ENCODE assay signal across 18 cellular contexts in the genomic region with DNA sequence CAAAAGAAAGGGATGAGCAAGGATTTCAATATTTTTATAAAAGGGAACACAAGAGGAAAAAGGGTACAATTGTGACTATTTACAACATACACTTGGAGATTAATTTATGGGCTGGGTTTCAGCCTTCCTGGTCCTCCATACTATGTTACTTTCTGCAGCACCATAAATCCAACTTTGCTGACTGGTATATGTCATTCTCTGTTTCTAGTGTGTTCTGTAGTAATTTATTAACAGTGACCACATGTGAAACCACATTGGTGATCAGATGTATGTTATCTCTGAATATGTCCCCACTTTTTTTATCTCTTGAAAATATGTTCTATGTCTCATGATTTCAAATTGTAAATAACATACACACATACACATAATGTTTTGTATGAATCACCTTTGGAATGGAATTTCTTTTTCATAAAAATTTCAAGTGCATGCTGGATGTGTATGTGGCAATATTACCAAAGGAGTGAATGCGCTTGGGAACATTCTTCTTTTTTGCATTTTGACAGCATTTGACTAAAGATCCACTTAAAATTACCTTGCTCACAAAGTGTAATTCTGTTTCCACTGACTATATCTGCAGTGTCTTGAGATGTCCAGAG. TPM values are rescaled to one million over a fixed set of nuclear protein-coding genes. Genes with fewer than 3 reads are reported as not detected.
DNase-seq lines count a peak whose midpoint lies in the region; ATAC-seq, FAIRE-seq and TF ChIP-seq lines count a peak whose summit lies in the region.
"Had no signal": no experiment of that assay in that cellular context is flagged by ENCODE, and none has a peak within 500 bp of the region (broad histone marks: within the 10 kb centered on the region; RNA-seq: fewer than 3 reads in every experiment).

No MANE protein-coding gene starts in this region.

- H3K4me1 ChIP-seq in A549 (peaks cover 13% of the 10 kb centered on the region; the same call in 1 of the 3 replicates), right cardiac atrium (ENCODE audit: control insufficient read depth, insufficient read depth, low read length) (no peaks in the 10 kb centered on the region)

- POLR2A ChIA-PET in A549 (lab: Yijun Ruan, JAX) (no interaction called here), WTC11 (lab: Charles Lee) (no interaction called here)

- H3K9me3 ChIP-seq in A549 (no peaks in the 10 kb centered on the region), neural cell (ENCODE audit: low read length) (no peaks in the 10 kb centered on the region), right cardiac atrium (ENCODE audit: control insufficient read depth, low read length) (no peaks in the 10 kb centered on the region)
- H3K9me3 ChIP-seq: BLaER1, HAP-1 had no signal

- DNase-seq in A549 (ENCODE audit: low read depth in 1 of 2, low spot score in 1 of 2) = no peak
- DNase-seq in WTC11 (ENCODE audit: low spot score) = no peak
- no peak for DNase-seq in stimulated activated CD4-positive, alpha-beta T cell treated with anti-CD3 and anti-CD28 coated beads, Interleukin-4, amount 100 ng/mL, for 1 hour
- DNase-seq in DMS153 (lab: John Stamatoyannopoulos, UW) = no peak
- DNase-seq in NCI-H187 (lab: John Stamatoyannopoulos, UW) = no peak
- DNase-seq in right cardiac atrium = no peak
- DNase-seq: AML-193; CD8-positive, alpha-beta memory T cell; DMS 273 treated with DMSO at 0.1 percent for 48 hours; DMS79; HFFc6 had no signal

- H3F3A ChIP-seq in neural cell (ENCODE audit: insufficient read depth, low read length, poor library complexity, severe bottlenecking) = no peaks in the 10 kb centered on the region

- CTCF ChIA-PET in A549 (lab: Yijun Ruan, JAX) (no interaction called here), WTC11 (lab: Charles Lee) (interaction anchor here (2.8 to 8.8 kb wide), 3 partner anchors 13 to 355 kb away, joined by 7 to 109 read pairs (median 19); no protein-coding TSS in a partner anchor)

- ATAC-seq in A549 (no peak), WTC11 (no peak), right cardiac atrium (no peak)

- FAIRE-seq in A549 (lab: Jason Lieb, UNC) = peak; percentile 32
- FAIRE-seq: GM12891 had no signal

- TF ChIP-seq RAD21 in A549 (conservative IDR thresholded peaks at IDR 0.05 in 1 of 2, IDR thresholded peaks at IDR 0.05 in 1 of 2) = no peak
- TF ChIP-seq RAD21 in neural cell (conservative IDR thresholded peaks at IDR 0.05) = no peak

- no peaks in the 10 kb centered on the region for H3K9me3 Mint-ChIP-seq in WTC11
- H3K9me3 Mint-ChIP-seq in brain = peaks cover 0 to 2% (median 0%) of the 10 kb centered on the region in 5 experiments
- H3K9me3 Mint-ChIP-seq: CD8-positive, alpha-beta memory T cell; HFFc6 had no signal

- H4K20me1 ChIP-seq in neural cell (ENCODE audit: insufficient read depth) = no peaks in the 10 kb centered on the region
- H4K20me1 ChIP-seq: BLaER1 had no signal

- no peak overlapping the region for H3K27ac Mint-ChIP-seq in WTC11
- H3K27ac Mint-ChIP-seq in brain = peak overlapping the region in 4 of 5 experiments; percentile 37 to 90 (median 76)
- H3K27ac Mint-ChIP-seq: HFFc6 had no signal

- H3K4me1 Mint-ChIP-seq in WTC11 (peaks cover 61% of the 10 kb centered on the region), brain (peaks cover 46% of the 10 kb centered on the region)

- H3K4me3 Mint-ChIP-seq in WTC11 (peak overlapping the region; percentile 46), brain (peak overlapping the region in 4 of 5 experiments; percentile 10 to 58 (median 40))
- H3K4me3 Mint-ChIP-seq: HFFc6 had no signal

- no peaks in the 10 kb centered on the region for H3K9me2 ChIP-seq in neural cell (ENCODE audit: insufficient read depth, low read length)

- TF ChIP-seq EP300 in A549 (IDR thresholded peaks at IDR 0.05) (no peak), neural cell (conservative IDR thresholded peaks at IDR 0.05; ENCODE audit: poor library complexity, severe bottlenecking) (no peak)

- no peak overlapping the region for H3K27ac ChIP-seq in A549
- peak overlapping the region; percentile 77 for H3K27ac ChIP-seq in neural cell (ENCODE audit: low read length)
- no peak overlapping the region for H3K27ac ChIP-seq in right cardiac atrium (ENCODE audit: low read length)
- H3K27ac ChIP-seq: 22Rv1, BLaER1, HL-60 had no signal

- H3K27me3 ChIP-seq in neural cell (ENCODE audit: insufficient read depth, low read depth, low read length) (no peaks in the 10 kb centered on the region), right cardiac atrium (ENCODE audit: control insufficient read depth, insufficient read depth) (no peaks in the 10 kb centered on the region)
- H3K27me3 ChIP-seq: BLaER1 had no signal

- H3K4me3 ChIP-seq in A549 = no peak overlapping the region
- no peak overlapping the region for H3K4me3 ChIP-seq in neural cell (ENCODE audit: low read length)
- H3K4me3 ChIP-seq in right cardiac atrium (ENCODE audit: low read length) = no peak overlapping the region
- H3K4me3 ChIP-seq: BLaER1, HAP-1 had no signal

- intact Hi-C loops in right cardiac atrium (cut with DNase I) = no loop called here

- no peak overlapping the region for H3K9ac ChIP-seq in neural cell (ENCODE audit: low read length)
- H3K9ac ChIP-seq: BLaER1 had no signal

- H3K36me3 Mint-ChIP-seq in WTC11 = no peaks in the 10 kb centered on the region
- no peaks in the 10 kb centered on the region for H3K36me3 Mint-ChIP-seq in brain

- no peak for TF ChIP-seq CTCF in A549 (IDR thresholded peaks at IDR 0.05)
- TF ChIP-seq CTCF in WTC11 (IDR thresholded peaks at IDR 0.05) = no peak
- no peak for TF ChIP-seq CTCF in brain (conservative IDR thresholded peaks at IDR 0.05)
- no peak for TF ChIP-seq CTCF in neural cell (IDR thresholded peaks at IDR 0.05; ENCODE audit: poor library complexity, severe bottlenecking)

- no peak overlapping the region for H2AFZ ChIP-seq in neural cell (ENCODE audit: low read depth, low read length)

- H3K27me3 Mint-ChIP-seq in WTC11 (ENCODE audit: low read depth) (peaks cover 22% of the 10 kb centered on the region), brain (peaks cover 6% of the 10 kb centered on the region)

- H3K36me3 ChIP-seq in neural cell (ENCODE audit: insufficient read depth, low read length) = no peaks in the 10 kb centered on the region
- H3K36me3 ChIP-seq: BLaER1, HAP-1 had no signal

- H3K79me2 ChIP-seq in neural cell (replicated peaks; ENCODE audit: insufficient read depth, low read length) = no peaks in the 10 kb centered on the region

- H3K4me2 ChIP-seq in A549 = no peak overlapping the region
- no peak overlapping the region for H3K4me2 ChIP-seq in neural cell (ENCODE audit: low read length)
- H3K4me2 ChIP-seq: BLaER1 had no signal

- WGBS in A549 (ENCODE audit: missing lambda C conversion rate) = 94% methylated on average over 1 of the region's 1 CpG
- 100% methylated on average over 1 of the region's 1 CpG for WGBS in right cardiac atrium

- no peak for TF ChIP-seq POLR2A in A549 (IDR thresholded peaks at IDR 0.05; ENCODE audit: low read length)

TF ChIP-seq in A549, 52 proteins besides CTCF, POLR2A, EP300 and RAD21:
- TF ChIP-seq FOSL2 (IDR thresholded peaks at IDR 0.05) (no peak), FOSL2 (CRISPR knock-in tag; IDR thresholded peaks at IDR 0.05) (0 out of 2 replicates have a peak, but pooled peaks have one; percentile 3), MAFK (IDR thresholded peaks at IDR 0.05; ENCODE audit: partially characterized antibody) (no peak)
TF ChIP-seq in A549: peak in this region for 1.

TF ChIP-seq in WTC11, 78 proteins besides CTCF, POLR2A, EP300 and RAD21 (continues in another document):
- TF ChIP-seq, protein P1, sequence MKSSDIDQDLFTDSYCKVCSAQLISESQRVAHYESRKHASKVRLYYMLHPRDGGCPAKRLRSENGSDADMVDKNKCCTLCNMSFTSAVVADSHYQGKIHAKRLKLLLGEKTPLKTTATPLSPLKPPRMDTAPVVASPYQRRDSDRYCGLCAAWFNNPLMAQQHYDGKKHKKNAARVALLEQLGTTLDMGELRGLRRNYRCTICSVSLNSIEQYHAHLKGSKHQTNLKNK (CRISPR knock-in tag; IDR thresholded peaks at IDR 0.05) = no peak
- TF ChIP-seq, protein P2, sequence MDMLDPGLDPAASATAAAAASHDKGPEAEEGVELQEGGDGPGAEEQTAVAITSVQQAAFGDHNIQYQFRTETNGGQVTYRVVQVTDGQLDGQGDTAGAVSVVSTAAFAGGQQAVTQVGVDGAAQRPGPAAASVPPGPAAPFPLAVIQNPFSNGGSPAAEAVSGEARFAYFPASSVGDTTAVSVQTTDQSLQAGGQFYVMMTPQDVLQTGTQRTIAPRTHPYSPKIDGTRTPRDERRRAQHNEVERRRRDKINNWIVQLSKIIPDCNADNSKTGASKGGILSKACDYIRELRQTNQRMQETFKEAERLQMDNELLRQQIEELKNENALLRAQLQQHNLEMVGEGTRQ (CRISPR knock-in tag; IDR thresholded peaks at IDR 0.05) = no peak
- no peak for TF ChIP-seq GRHL2 (CRISPR knock-in tag; IDR thresholded peaks at IDR 0.05; ENCODE audit: insufficient replicate concordance, severe bottlenecking)

TF ChIP-seq in neural cell, 6 proteins besides CTCF, POLR2A, EP300 and RAD21:
- TF ChIP-seq TAF1 (IDR thresholded peaks at IDR 0.05; ENCODE audit: low read depth) (no peak), EZH2 (IDR thresholded peaks at IDR 0.05; ENCODE audit: borderline replicate concordance, insufficient read depth, low read length, poor library complexity, severe bottlenecking) (no peak)
TF ChIP-seq in neural cell: peak in this region for 0.

RNA-seq across cellular contexts. Expression of a gene that starts 2.9 kb away (rescaled TPM):
- polyA plus RNA-seq in A549 (2011; rRNA removed) (2.5 and 2.7 TPM in 2 replicates), A549 (2017; fragmentation: RNase III; extraction: RNeasy Plus Mini Kit Qiagen cat#74134 plus additional on column Dnase treatment) (1.4 to 2.0 TPM (median 1.8 TPM) in 3 replicates), brain (ENCODE audit: insufficient read depth, low read depth, low replicate concordance) (19.9 TPM), neural cell (80.4 and 83.8 TPM in 2 replicates), right cardiac atrium (20.8 TPM)
- 0.70 and 0.88 TPM in 2 replicates for polyA plus RNA-seq in A549 (2012; cell fraction: cytosol; rRNA removed)
- 1.0 and 1.4 TPM in 2 replicates for polyA plus RNA-seq in A549 (2012; cell fraction: nucleus; rRNA removed)
- polyA minus RNA-seq in A549 (2011; rRNA and poly(A)+ RNA removed) = 1.3 and 1.6 TPM in 2 replicates
- total RNA-seq in WTC11 (2021) (3.6 to 4.1 TPM (median 3.8 TPM) in 3 replicates), right cardiac atrium (10 to 100 TPM in 1 of 4 donors, 1 to 10 TPM in 3; 9.0 to 14.4 (median 9.9) TPM)
- polyA minus RNA-seq in neural cell = 33.1 and 48.0 TPM in 2 replicates
